Comparison of ENCODE assay signal across 24 cellular contexts in genomic region chr9:88813810-88814209, GRCh38.
"Had no signal": no experiment of that assay in that cellular context is flagged by ENCODE, and none has a peak within 500 bp of the region (broad histone marks: within the 10 kb centered on the region; RNA-seq: fewer than 3 reads in every experiment).

No MANE protein-coding gene starts in this region.

- ATAC-seq: activated naive CD8-positive, alpha-beta T cell treated with anti-CD3 and anti-CD28 coated beads, Interleukin-2, amount 50 U/mL, for 24 hours; effector memory CD8-positive, alpha-beta T cell; foreskin keratinocyte; left lobe of liver; natural killer cell treated with Interleukin-12 subunit alpha and Interleukin-12 subunit beta and Interleukin-15 and Interleukin-18, amount 100 ng/mL, for 72 hours; sciatic nerve had no signal

- H3K4me3 ChIP-seq: coronary artery, heart left ventricle, lower lobe of right lung, skin epidermis, thyroid gland, upper lobe of right lung had no signal

- H3K36me3 ChIP-seq: heart left ventricle, lower lobe of right lung, thyroid gland, upper lobe of right lung had no signal

- H3K9me3 ChIP-seq: heart left ventricle, lower lobe of right lung, thyroid gland, upper lobe of right lung had no signal

- H3K27ac ChIP-seq: foreskin keratinocyte, lower lobe of right lung, thyroid gland, upper lobe of right lung had no signal

- H3K4me1 ChIP-seq: foreskin keratinocyte, lower lobe of right lung, thyroid gland, upper lobe of right lung had no signal

- DNase-seq: activated CD4-positive, alpha-beta memory T cell treated with anti-CD3 and anti-CD28 coated beads for 36 hours; activated CD4-positive, alpha-beta T cell treated with anti-CD3 and anti-CD28 coated beads, Interleukin-2, amount 10 ng/mL, durations not matched to agents 24 days and 14 days; activated CD4-positive, CD25-positive, alpha-beta regulatory T cell treated with anti-CD3 and anti-CD28 coated beads, Interleukin-2, amount 50 U/mL, for 72 hours; activated CD8-positive, alpha-beta memory T cell treated with anti-CD3 and anti-CD28 coated beads, Interleukin-2, amount 50 U/mL, for 4 hours; activated gamma-delta T cell; activated naive CD8-positive, alpha-beta T cell treated with anti-CD3 and anti-CD28 coated beads, Interleukin-2, amount 50 U/mL, for 24 hours; activated T-cell treated with anti-CD3 and anti-CD28 coated beads, Interleukin-2, amount 50 U/mL, for 1 hour; cerebellar nuclear complex; effector memory CD8-positive, alpha-beta T cell; kidney glomerular epithelial cell; lower lobe of right lung; mesendoderm; stimulated activated CD4-positive, alpha-beta T cell treated with anti-CD3 and anti-CD28 coated beads, Interleukin-12 subunit alpha, Interleukin-12 subunit beta, amount 100 ng/mL, for 4 hours; stimulated activated CD4-positive, alpha-beta T cell treated with anti-CD3 and anti-CD28 coated beads, Interleukin-4, amount 100 ng/mL, for 24 hours; T-helper 2 cell; thyroid gland; upper lobe of right lung had no signal

- H3K27me3 ChIP-seq: foreskin keratinocyte, thyroid gland, upper lobe of right lung had no signal
